Comparison of ENCODE assay signal across 3 cellular contexts in the genomic region with DNA sequence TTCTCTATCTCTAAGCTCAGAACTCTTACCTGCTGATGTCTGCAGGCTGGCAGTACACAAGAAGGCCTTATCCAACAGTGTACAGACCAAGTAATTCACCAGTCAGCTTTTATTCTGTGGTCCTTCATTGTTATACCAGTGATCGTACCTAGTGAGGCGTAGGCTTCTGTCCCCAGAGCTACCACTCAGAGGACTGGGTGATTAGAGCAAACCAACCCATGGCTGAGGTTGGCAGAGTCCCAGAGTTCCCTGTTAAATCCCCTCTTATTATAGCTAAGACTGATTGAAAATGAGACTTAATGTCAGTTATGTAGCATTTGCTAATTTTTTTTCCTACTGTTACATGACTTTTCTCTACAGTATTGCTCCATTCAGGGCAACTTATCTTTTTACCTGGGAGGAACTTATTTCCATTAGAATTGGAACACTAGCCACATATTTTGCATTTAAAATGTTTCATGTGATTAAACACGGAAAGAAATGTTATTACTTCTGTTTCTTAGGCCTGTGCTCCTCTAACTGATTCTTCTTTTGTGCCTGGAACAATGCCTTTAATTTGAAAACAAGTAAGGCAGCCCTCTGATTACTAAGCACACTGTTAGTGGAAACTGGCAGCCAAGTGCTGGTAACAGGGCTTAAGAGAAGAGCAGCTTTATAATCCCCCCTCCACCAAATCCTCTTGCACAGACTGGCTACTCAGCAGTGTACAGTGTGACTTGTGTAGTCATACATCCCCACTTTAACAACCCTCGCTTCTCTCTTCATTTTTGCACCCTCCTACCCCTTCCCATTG.
TF ChIP-seq lines count a peak whose summit lies in the region.

No MANE protein-coding gene starts in this region.

TF ChIP-seq in SK-N-SH, 30 proteins besides CTCF, POLR2A, EP300 and RAD21:
- TF ChIP-seq TEAD4 (IDR thresholded peaks at IDR 0.05; ENCODE audit: borderline replicate concordance, insufficient read depth) (0 out of 2 replicates have a peak, but pooled peaks have one; percentile 4), NRF1 (IDR thresholded peaks at IDR 0.05; ENCODE audit: low read depth, low read length) (no peak), TAF1 (IDR thresholded peaks at IDR 0.05; ENCODE audit: borderline replicate concordance, low read depth, low read length) (no peak), MXI1 (IDR thresholded peaks at IDR 0.05; ENCODE audit: low read depth, low read length) (no peak)
- TF ChIP-seq, protein P1, sequence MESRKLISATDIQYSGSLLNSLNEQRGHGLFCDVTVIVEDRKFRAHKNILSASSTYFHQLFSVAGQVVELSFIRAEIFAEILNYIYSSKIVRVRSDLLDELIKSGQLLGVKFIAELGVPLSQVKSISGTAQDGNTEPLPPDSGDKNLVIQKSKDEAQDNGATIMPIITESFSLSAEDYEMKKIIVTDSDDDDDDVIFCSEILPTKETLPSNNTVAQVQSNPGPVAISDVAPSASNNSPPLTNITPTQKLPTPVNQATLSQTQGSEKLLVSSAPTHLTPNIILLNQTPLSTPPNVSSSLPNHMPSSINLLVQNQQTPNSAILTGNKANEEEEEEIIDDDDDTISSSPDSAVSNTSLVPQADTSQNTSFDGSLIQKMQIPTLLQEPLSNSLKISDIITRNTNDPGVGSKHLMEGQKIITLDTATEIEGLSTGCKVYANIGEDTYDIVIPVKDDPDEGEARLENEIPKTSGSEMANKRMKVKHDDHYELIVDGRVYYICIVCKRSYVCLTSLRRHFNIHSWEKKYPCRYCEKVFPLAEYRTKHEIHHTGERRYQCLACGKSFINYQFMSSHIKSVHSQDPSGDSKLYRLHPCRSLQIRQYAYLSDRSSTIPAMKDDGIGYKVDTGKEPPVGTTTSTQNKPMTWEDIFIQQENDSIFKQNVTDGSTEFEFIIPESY (IDR thresholded peaks at IDR 0.05; ENCODE audit: borderline replicate concordance, low read depth) = no peak
TF ChIP-seq in SK-N-SH: peak in this region for 1.

TF ChIP-seq in SK-N-SH treated with all-trans-retinoic acid at 6 μM for 48 hours, 23 proteins besides CTCF, POLR2A, EP300 and RAD21:
- TF ChIP-seq TSHZ2 (CRISPR knock-in tag; IDR thresholded peaks at IDR 0.05) = no peak
- TF ChIP-seq ZNF70 (CRISPR knock-in tag; IDR thresholded peaks at IDR 0.05) = no peak
- TF ChIP-seq GLIS3 (CRISPR knock-in tag; IDR thresholded peaks at IDR 0.05) = no peak
- TF ChIP-seq SNAI2 (CRISPR knock-in tag; IDR thresholded peaks at IDR 0.05) = no peak
- no peak for TF ChIP-seq ZNF8 (CRISPR knock-in tag; IDR thresholded peaks at IDR 0.05)
- TF ChIP-seq ARNTL (CRISPR knock-in tag; IDR thresholded peaks at IDR 0.05; ENCODE audit: borderline replicate concordance, low read depth) = no peak
- no peak for TF ChIP-seq ZFP30 (CRISPR knock-in tag; IDR thresholded peaks at IDR 0.05)
- TF ChIP-seq ZFP3 (CRISPR knock-in tag; IDR thresholded peaks at IDR 0.05) = no peak
- no peak for TF ChIP-seq PATZ1 (CRISPR knock-in tag; IDR thresholded peaks at IDR 0.05; ENCODE audit: borderline replicate concordance)
- TF ChIP-seq ZC3H10 (CRISPR knock-in tag; IDR thresholded peaks at IDR 0.05) = no peak
- no peak for TF ChIP-seq ESRRG (CRISPR knock-in tag; IDR thresholded peaks at IDR 0.05)
- TF ChIP-seq TOX (CRISPR knock-in tag; IDR thresholded peaks at IDR 0.05; ENCODE audit: borderline replicate concordance) = no peak
- TF ChIP-seq ZNF565 (CRISPR knock-in tag; conservative IDR thresholded peaks at IDR 0.05; ENCODE audit: low read depth) = no peak

TF ChIP-seq in H1, 55 proteins besides CTCF, POLR2A, EP300 and RAD21:
- TF ChIP-seq GABPA (IDR thresholded peaks at IDR 0.05; ENCODE audit: borderline replicate concordance, insufficient read depth, low read length) = no peak
- TF ChIP-seq SIN3A (conservative IDR thresholded peaks at IDR 0.05 in 1 of 2, IDR thresholded peaks at IDR 0.05 in 1 of 2; ENCODE audit: low read depth in 1 of 2, low read length in 2 of 2) = no peak
- no peak for TF ChIP-seq KDM4A (IDR thresholded peaks at IDR 0.05; ENCODE audit: low read depth, low read length, severe bottlenecking)
- TF ChIP-seq PHF8 (conservative IDR thresholded peaks at IDR 0.05; ENCODE audit: low read depth, low read length) = no peak
- TF ChIP-seq TBP (IDR thresholded peaks at IDR 0.05; ENCODE audit: low read depth, low read length) = no peak
- TF ChIP-seq, protein P2, sequence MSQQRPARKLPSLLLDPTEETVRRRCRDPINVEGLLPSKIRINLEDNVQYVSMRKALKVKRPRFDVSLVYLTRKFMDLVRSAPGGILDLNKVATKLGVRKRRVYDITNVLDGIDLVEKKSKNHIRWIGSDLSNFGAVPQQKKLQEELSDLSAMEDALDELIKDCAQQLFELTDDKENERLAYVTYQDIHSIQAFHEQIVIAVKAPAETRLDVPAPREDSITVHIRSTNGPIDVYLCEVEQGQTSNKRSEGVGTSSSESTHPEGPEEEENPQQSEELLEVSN (IDR thresholded peaks at IDR 0.05) = no peak
- TF ChIP-seq SP2 (IDR thresholded peaks at IDR 0.05; ENCODE audit: low read length) = no peak
- TF ChIP-seq RNF2 (IDR thresholded peaks at IDR 0.05; ENCODE audit: borderline replicate concordance, low read depth, low read length, missing control alignments, poor library complexity, severe bottlenecking) = no peak
- TF ChIP-seq MAFK (IDR thresholded peaks at IDR 0.05; ENCODE audit: low read depth, low read length) = no peak
- TF ChIP-seq NRF1 (IDR thresholded peaks at IDR 0.05; ENCODE audit: low read depth, low read length) = no peak
- no peak for TF ChIP-seq RBBP5 (IDR thresholded peaks at IDR 0.05; ENCODE audit: borderline replicate concordance, low read depth, low read length)
- TF ChIP-seq TAF1 (IDR thresholded peaks at IDR 0.05; ENCODE audit: low read depth, low read length) = no peak
- no peak for TF ChIP-seq YY1 (IDR thresholded peaks at IDR 0.05; ENCODE audit: low read depth, low read length)
